In the genomic region with DNA sequence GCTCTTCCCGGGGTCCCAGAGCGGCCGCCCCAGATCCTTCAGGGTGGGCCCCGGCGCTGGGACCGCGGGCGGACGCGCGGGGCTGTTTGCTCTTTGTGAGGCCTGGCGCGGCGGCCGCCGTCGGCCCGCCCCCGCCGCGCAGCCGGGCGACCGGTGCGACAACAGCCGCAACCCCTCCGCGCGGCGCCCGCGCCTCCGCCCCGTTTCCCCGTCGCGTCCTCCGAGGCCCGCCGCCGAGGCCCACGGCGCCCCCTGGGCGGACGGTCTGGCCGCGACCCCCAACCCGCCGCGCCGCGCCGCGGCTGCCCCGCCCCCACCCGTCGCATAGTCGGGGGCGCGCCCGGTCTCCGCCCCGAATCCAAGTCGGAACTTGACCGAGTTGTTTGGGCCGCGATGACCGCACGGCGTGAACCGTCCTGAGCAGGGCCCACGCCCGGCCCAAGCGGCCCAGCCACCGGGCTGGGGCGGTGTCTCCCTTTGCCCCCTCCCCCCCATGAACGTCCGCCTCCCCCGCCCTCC, we compare ENCODE assay signal across 8 cellular contexts. TPM values are rescaled to one million over a fixed set of nuclear protein-coding genes. Genes with fewer than 3 reads are reported as not detected.
DNase-seq lines count a peak whose midpoint lies in the region; ATAC-seq, FAIRE-seq and TF ChIP-seq lines count a peak whose summit lies in the region.

No MANE protein-coding gene starts in this region.

- H3K27me3 ChIP-seq in BJ (ENCODE audit: control insufficient read depth, insufficient read depth, low read length) (0 out of 2 replicates have a peak, but pooled peaks cover 1% of the 10 kb centered on the region), OCI-LY1 (ENCODE audit: insufficient read depth, low read length) (no peaks in the 10 kb centered on the region), bronchial epithelial cell (ENCODE audit: control insufficient read depth, insufficient read depth, low read length) (no peaks in the 10 kb centered on the region), thyroid gland (no peaks in the 10 kb centered on the region)

- no peaks in the 10 kb centered on the region for H3K9me3 Mint-ChIP-seq in memory B cell

- peak overlapping the region; percentile 84 for H3K4me2 ChIP-seq in OCI-LY1 (ENCODE audit: low read length)

- CTCF ChIA-PET in BJ (lab: Yijun Ruan, JAX), result interaction anchor here (0.8 to 7.3 kb wide), 8 partner anchors 9 to 564 kb away, joined by 3 to 46 read pairs (median 4); no protein-coding TSS in a partner anchor

- H3K36me3 ChIP-seq in BJ (ENCODE audit: control insufficient read depth, insufficient read depth, low read length), result no peaks in the 10 kb centered on the region; the same call in 1 of the 2 replicates
- H3K36me3 ChIP-seq in OCI-LY1 (ENCODE audit: insufficient read depth, low read length), result no peaks in the 10 kb centered on the region
- peaks cover 6% of the 10 kb centered on the region for H3K36me3 ChIP-seq in bronchial epithelial cell (ENCODE audit: control insufficient read depth, insufficient read depth, low read length)
- no peaks in the 10 kb centered on the region for H3K36me3 ChIP-seq in thyroid gland

- H3K4me1 ChIP-seq in OCI-LY1 (ENCODE audit: insufficient read depth, low read length, severe bottlenecking) (peaks cover 34% of the 10 kb centered on the region), thyroid gland (peaks cover 35 to 43% of the 10 kb centered on the region in 2 donors)

- FAIRE-seq in bronchial epithelial cell (lab: Jason Lieb, UNC), result no peak

- WGBS in thyroid gland, 2 donors, result 0% methylated on average over 8 of the region's 79 CpGs; no CpG with 5 or more reads in 1 of the 2 donors

- peak; percentile 3 for ATAC-seq in GM21381 (IDR thresholded peaks at IDR 0.05; ENCODE audit: unreplicated experiment)
- no peak for ATAC-seq in memory B cell (ENCODE audit: low read depth)

- H3F3A ChIP-seq in OCI-LY1 (ENCODE audit: insufficient read depth, low read length), result peaks cover 10% of the 10 kb centered on the region; the same call in 1 of the 2 replicates

- POLR2A ChIA-PET in BJ (lab: Charles Lee), result interaction anchor here (1.0 kb wide), 1 partner anchor 1916 kb away, joined by 3 read pairs; a partner anchor contains a TSS

- H3K79me2 ChIP-seq in OCI-LY1 (ENCODE audit: insufficient read depth, low read length), result no peaks in the 10 kb centered on the region

- no peak for TF ChIP-seq POLR2A in thyroid gland (IDR thresholded peaks at IDR 0.05)

- no peak overlapping the region for H2AFZ ChIP-seq in OCI-LY1 (ENCODE audit: low read length)

- intact Hi-C loops in thyroid gland (cut with DNase I), result no loop called here

- H3K27ac ChIP-seq in OCI-LY1 (ENCODE audit: low read depth, low read length, poor library complexity, severe bottlenecking) (peak overlapping the region; percentile 22), thyroid gland (peak overlapping the region; percentile 94 to 99 (median 97))

- H3K9me3 ChIP-seq in OCI-LY1 (ENCODE audit: low read length) (no peaks in the 10 kb centered on the region), thyroid gland (no peaks in the 10 kb centered on the region)

- peaks cover 16% of the 10 kb centered on the region for H3K36me3 Mint-ChIP-seq in memory B cell

- peak overlapping the region; percentile 91 for H3K4me3 Mint-ChIP-seq in memory B cell

- peak overlapping the region; percentile 100 for H3K27ac Mint-ChIP-seq in memory B cell

- H3K4me3 ChIP-seq in BJ (ENCODE audit: low read depth, low read length) (peak overlapping the region; percentile 99), OCI-LY1 (ENCODE audit: low read depth, low read length, poor library complexity, severe bottlenecking) (peak overlapping the region; percentile 68), bronchial epithelial cell (ENCODE audit: low read depth, low read length) (peak overlapping the region; percentile 94), thyroid gland (replicated peaks in 1 of 3) (peak overlapping the region; percentile 89 to 98 (median 95))

- peaks cover 28% of the 10 kb centered on the region for H3K4me1 Mint-ChIP-seq in memory B cell

- H4K20me1 ChIP-seq in OCI-LY1 (ENCODE audit: insufficient read depth, low read length), result no peaks in the 10 kb centered on the region

- TF ChIP-seq CTCF in BJ (IDR thresholded peaks at IDR 0.05; ENCODE audit: insufficient read depth, low read depth, low read length) (no peak), OCI-LY1 (IDR thresholded peaks at IDR 0.05; ENCODE audit: low read length) (no peak), bronchial epithelial cell (IDR thresholded peaks at IDR 0.05; ENCODE audit: insufficient read depth, low read length, severe bottlenecking) (no peak), thyroid gland (IDR thresholded peaks at IDR 0.05) (no peak)

- no peak for DNase-seq in BJ (ENCODE audit: low read depth)
- DNase-seq in bronchial epithelial cell (ENCODE audit: low read depth), result no peak
- peak in 1 of 2 donors; percentile 63 for DNase-seq in memory B cell (ENCODE audit: low spot score in 2 of 2)
- DNase-seq in thyroid gland, result peak in 1 of 2 donors; percentile 21
- no peak for DNase-seq in T1000 (lab: John Stamatoyannopoulos, UW)
- DNase-seq in SIG-M5 treated with dmso at 0.1 percent for 504 hours (lab: John Stamatoyannopoulos, UW; ENCODE audit: unreplicated experiment), result no peak

- peak overlapping the region; percentile 68 for H3K9ac ChIP-seq in OCI-LY1 (ENCODE audit: low read length)

- no peaks in the 10 kb centered on the region for H3K9me2 ChIP-seq in OCI-LY1 (ENCODE audit: low read depth, low read length)

- H3K27me3 Mint-ChIP-seq in memory B cell, result no peaks in the 10 kb centered on the region

RNA-seq across cellular contexts. Expression of a gene that starts 0.4 kb away (rescaled TPM):
- polyA plus RNA-seq in BJ (2011; rRNA removed), result 141 and 190 TPM in 2 replicates
- polyA minus RNA-seq in BJ (2011; rRNA and poly(A)+ RNA removed), result 69.6 and 81.6 TPM in 2 replicates
- total RNA-seq in bronchial epithelial cell, result 84.2 and 113 TPM in 2 replicates
- total RNA-seq in thyroid gland, result 100 to 1,000 TPM in 3 of 4 donors, 10 to 100 TPM in 1; 74.7 to 129 (median 103) TPM
